21 cellular contexts compared by ENCODE assay signal in the genomic region with DNA sequence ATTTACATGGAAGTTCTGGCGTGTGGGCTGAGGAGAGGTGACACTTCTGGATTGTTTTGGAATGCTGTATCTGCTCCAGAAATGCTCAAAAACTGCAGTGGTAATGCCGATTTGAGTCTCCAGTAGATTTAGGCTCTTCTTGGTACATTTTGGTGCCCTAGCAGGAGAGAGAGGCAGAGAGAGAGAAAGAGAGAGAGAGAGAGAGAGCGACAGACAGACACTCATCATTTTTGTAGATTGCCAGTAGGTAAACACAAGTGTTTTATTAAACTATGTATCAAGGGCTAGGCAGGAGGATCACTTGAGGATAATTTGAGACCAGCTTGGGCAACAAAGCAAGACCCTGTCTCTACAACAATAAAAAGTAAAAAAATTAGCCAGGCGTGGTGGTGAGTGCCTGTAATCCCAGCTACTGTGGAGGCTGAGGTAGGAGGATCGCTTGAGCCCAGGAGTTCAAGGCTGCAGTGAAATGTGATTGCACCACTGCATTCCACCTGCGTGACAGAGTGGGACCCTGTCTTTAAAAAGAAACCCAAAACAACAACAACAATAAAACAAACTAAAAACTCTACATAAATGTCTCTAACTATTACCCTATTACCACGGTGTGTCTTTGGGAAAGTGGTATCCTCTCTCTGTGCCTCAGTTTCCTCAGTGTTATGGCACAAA.
DNase-seq lines count a peak whose midpoint lies in the region; ATAC-seq, FAIRE-seq and TF ChIP-seq lines count a peak whose summit lies in the region.
"Had no signal": no experiment of that assay in that cellular context is flagged by ENCODE, and none has a peak within 500 bp of the region (broad histone marks: within the 10 kb centered on the region; RNA-seq: fewer than 3 reads in every experiment).

No MANE protein-coding gene starts in this region.

- no peaks in the 10 kb centered on the region for H3K79me1 ChIP-seq in trophoblast cell (ENCODE audit: low read length)

- H3K4me2 ChIP-seq in HepG2 (ENCODE audit: low read depth, low read length), result no peak overlapping the region
- peak overlapping the region; percentile 0 for H3K4me2 ChIP-seq in astrocyte (ENCODE audit: low read length)
- no peak overlapping the region for H3K4me2 ChIP-seq in trophoblast cell (ENCODE audit: low read length)

- no peak overlapping the region for H4K91ac ChIP-seq in trophoblast cell (ENCODE audit: low read depth, low read length)

- TF ChIP-seq CTCF in HepG2 (CRISPR knock-in tag; IDR thresholded peaks at IDR 0.05), result no peak
- TF ChIP-seq CTCF in right lobe of liver (IDR thresholded peaks at IDR 0.05), result no peak
- no peak for TF ChIP-seq CTCF in astrocyte (IDR thresholded peaks at IDR 0.05; ENCODE audit: insufficient read depth, low read depth, low read length)

- POLR2A ChIA-PET in HepG2 (lab: Yijun Ruan, JAX), result no interaction called here

- H3K4me1 ChIP-seq in HepG2 (ENCODE audit: insufficient read depth, low read length) (peaks cover 11% of the 10 kb centered on the region), right lobe of liver (no peaks in the 10 kb centered on the region), astrocyte (ENCODE audit: insufficient read depth, low read length) (peaks cover 13% of the 10 kb centered on the region), trophoblast cell (ENCODE audit: control insufficient read depth in 1 of 2, insufficient read depth in 2 of 2, low read length in 2 of 2) (no peaks in the 10 kb centered on the region)

- H2BK12ac ChIP-seq in trophoblast cell (ENCODE audit: low read length), result no peak overlapping the region

- H3K4me3 ChIP-seq in HepG2 (replicated peaks in 1 of 3; ENCODE audit: insufficient read depth in 1 of 3, low read depth in 2 of 3, low read length in 3 of 3) (no peak overlapping the region), right lobe of liver (no peak overlapping the region), astrocyte (ENCODE audit: insufficient read depth, low read depth, low read length) (no peak overlapping the region), trophoblast cell (ENCODE audit: low read depth, low read length) (no peak overlapping the region)
- H3K4me3 ChIP-seq: BLaER1 treated with 17β-estradiol and CSF1 and Interleukin-3, amounts not matched to agents 10 nM and 100 nM had no signal

- TF ChIP-seq RAD21 in HepG2 (CRISPR knock-in tag; IDR thresholded peaks at IDR 0.05), result no peak

- no peak overlapping the region for H2BK5ac ChIP-seq in trophoblast cell (ENCODE audit: low read depth, low read length, poor library complexity)

- H3K36me3 Mint-ChIP-seq in astrocyte (ENCODE audit: low read depth, unreplicated experiment), result no peaks in the 10 kb centered on the region
- H3K36me3 Mint-ChIP-seq: IgD-negative memory B cell had no signal

- no peak overlapping the region for H2AK5ac ChIP-seq in trophoblast cell (ENCODE audit: low read length)

- H3K9me3 Mint-ChIP-seq in astrocyte (ENCODE audit: unreplicated experiment), result no peaks in the 10 kb centered on the region
- H3K9me3 Mint-ChIP-seq: CD4-positive, alpha-beta T cell; H9 had no signal

- peaks cover 3% of the 10 kb centered on the region for H3K27me3 Mint-ChIP-seq in astrocyte (ENCODE audit: low read depth, unreplicated experiment)
- H3K27me3 Mint-ChIP-seq: IgD-negative memory B cell had no signal

- H3K4me3 Mint-ChIP-seq in astrocyte (ENCODE audit: unreplicated experiment), result no peak overlapping the region
- H3K4me3 Mint-ChIP-seq: B cell; CD4-positive, alpha-beta T cell; H9; IgD-negative memory B cell had no signal

- H4K20me1 ChIP-seq in HepG2 (ENCODE audit: insufficient read depth, low read length) (no peaks in the 10 kb centered on the region), astrocyte (ENCODE audit: insufficient read depth, low read length) (no peaks in the 10 kb centered on the region)
- H4K20me1 ChIP-seq: BLaER1 treated with 17β-estradiol and CSF1 and Interleukin-3, amounts not matched to agents 10 nM and 100 nM had no signal

- CTCF ChIA-PET in HepG2 (lab: Yijun Ruan, JAX; ENCODE audit: low intra/inter-chr PET ratio, low total read pairs), result interaction anchor here (0.6 kb wide), 1 partner anchor 310 kb away, joined by 3 read pairs; no protein-coding TSS in a partner anchor

- no TSS peak for BruUV-seq in HepG2 (replicated peaks; lab: Mats Ljungman, UMichigan)

- H3K9me3 ChIP-seq in HepG2 (ENCODE audit: low read length) (no peaks in the 10 kb centered on the region), right lobe of liver (no peaks in the 10 kb centered on the region), astrocyte (ENCODE audit: insufficient read depth, low read depth, low read length) (no peaks in the 10 kb centered on the region), trophoblast cell (ENCODE audit: insufficient read depth, low read depth, low read length) (no peaks in the 10 kb centered on the region)
- H3K9me3 ChIP-seq: BLaER1 treated with 17β-estradiol and CSF1 and Interleukin-3, amounts not matched to agents 10 nM and 100 nM had no signal

- intact Hi-C loops in HepG2 (cut with micrococcal nuclease; ENCODE audit: unreplicated experiment) (loop anchor here (10.0 kb wide), 2 partner anchors 115 to 335 kb away; no protein-coding TSS in a partner anchor), right lobe of liver (cut with DNase I) (loop anchor here in 1 of 2 donors (2.0 kb wide), 1 partner anchor 23 kb away; no protein-coding TSS in a partner anchor)

- ATAC-seq in HepG2 (no peak), right lobe of liver (no peak), HG03095 (IDR thresholded peaks at IDR 0.05; ENCODE audit: unreplicated experiment) (no peak), HG03175 (IDR thresholded peaks at IDR 0.05; ENCODE audit: unreplicated experiment) (no peak)

- H4K12ac ChIP-seq in trophoblast cell (ENCODE audit: low read depth, low read length), result no peak overlapping the region

- no peak overlapping the region for H4K8ac ChIP-seq in trophoblast cell (ENCODE audit: low read depth, low read length)

- H3K23ac ChIP-seq in trophoblast cell (ENCODE audit: low read length), result no peak overlapping the region

- H3K79me2 ChIP-seq in HepG2 (ENCODE audit: insufficient read depth, low read length) (no peaks in the 10 kb centered on the region), astrocyte (ENCODE audit: insufficient read depth, low read length) (no peaks in the 10 kb centered on the region), trophoblast cell (ENCODE audit: control insufficient read depth, insufficient read depth, low read length, poor library complexity) (no peaks in the 10 kb centered on the region)

- no peaks in the 10 kb centered on the region for H3K27me3 ChIP-seq in HepG2 (ENCODE audit: control insufficient read depth in 1 of 2, insufficient read depth in 2 of 2, low read length in 2 of 2)
- no peaks in the 10 kb centered on the region for H3K27me3 ChIP-seq in right lobe of liver
- no peaks in the 10 kb centered on the region for H3K27me3 ChIP-seq in astrocyte (ENCODE audit: insufficient read depth, low read length)
- H3K27me3 ChIP-seq in trophoblast cell (ENCODE audit: insufficient read depth, low read length), result no peaks in the 10 kb centered on the region
- H3K27me3 ChIP-seq: BLaER1 treated with 17β-estradiol and CSF1 and Interleukin-3, amounts not matched to agents 10 nM and 100 nM had no signal

- H2BK120ac ChIP-seq in trophoblast cell (ENCODE audit: insufficient read depth, low read length, poor library complexity), result no peak overlapping the region

- FAIRE-seq in HepG2 (lab: Jason Lieb, UNC) (no peak), astrocyte (lab: Jason Lieb, UNC) (no peak), GM12892 (lab: Jason Lieb, UNC) (no peak)
- FAIRE-seq: GM19239, H1 had no signal

- DNase-seq in HepG2 (ENCODE audit: low spot score), result no peak
- no peak for DNase-seq in right lobe of liver
- DNase-seq in astrocyte (ENCODE audit: low read depth), result no peak
- DNase-seq in trophoblast cell, result peak; percentile 29 to 55
- no peak for DNase-seq in GM12892 (ENCODE audit: insufficient read length)
- DNase-seq: CD4-positive, alpha-beta T cell; DMS153; DMS79; GDM1; H9; Karpas-422; KBM-7 had no signal

- H3K18ac ChIP-seq in trophoblast cell (ENCODE audit: low read length), result no peak overlapping the region

- TF ChIP-seq POLR2A in HepG2 (IDR thresholded peaks at IDR 0.05; ENCODE audit: insufficient read depth in 1 of 2, low read depth in 2 of 2, low read length in 2 of 2) (no peak), right lobe of liver (IDR thresholded peaks at IDR 0.05) (no peak), GM12892 (IDR thresholded peaks at IDR 0.05; ENCODE audit: low read depth, low read length) (no peak)

- in situ Hi-C loops in HepG2 (cut with HindIII; ENCODE audit: extremely low pct_ligation_motif_present, low pct_unique_long_range_greater_than_20kb), result no loop called here

- H3K27ac Mint-ChIP-seq in astrocyte (ENCODE audit: unreplicated experiment), result no peak overlapping the region
- H3K27ac Mint-ChIP-seq: B cell; CD4-positive, alpha-beta T cell; H9; IgD-negative memory B cell had no signal

- TF ChIP-seq EP300 in HepG2 (IDR thresholded peaks at IDR 0.05; ENCODE audit: low read depth in 2 of 2, low read length in 2 of 2), result no peak
- no peak for TF ChIP-seq EP300 in HepG2 (CRISPR knock-in tag; IDR thresholded peaks at IDR 0.05; ENCODE audit: borderline replicate concordance)

- H3K4me1 Mint-ChIP-seq in astrocyte (ENCODE audit: low read depth, unreplicated experiment), result peaks cover 12% of the 10 kb centered on the region
- H3K4me1 Mint-ChIP-seq: B cell, IgD-negative memory B cell had no signal

- H3K36me3 ChIP-seq in HepG2 (replicated peaks in 1 of 2; ENCODE audit: control insufficient read depth in 1 of 2, insufficient read depth in 2 of 2, low read length in 2 of 2) (no peaks in the 10 kb centered on the region), right lobe of liver (no peaks in the 10 kb centered on the region), astrocyte (ENCODE audit: insufficient read depth, low read length) (no peaks in the 10 kb centered on the region), trophoblast cell (ENCODE audit: control insufficient read depth in 1 of 2, insufficient read depth in 2 of 2, low read length in 2 of 2) (no peaks in the 10 kb centered on the region)
- H3K36me3 ChIP-seq: BLaER1 treated with 17β-estradiol and CSF1 and Interleukin-3, amounts not matched to agents 10 nM and 100 nM had no signal

- H3K14ac ChIP-seq in trophoblast cell (ENCODE audit: low read length), result no peak overlapping the region

- H3K27ac ChIP-seq in HepG2 (ENCODE audit: extremely low read length, insufficient read depth, low read length) (no peak overlapping the region), right lobe of liver (no peak overlapping the region), astrocyte (ENCODE audit: low read depth, low read length) (no peak overlapping the region), trophoblast cell (ENCODE audit: low read depth, low read length) (no peak overlapping the region)
- H3K27ac ChIP-seq: 22Rv1; BLaER1 treated with 17β-estradiol and CSF1 and Interleukin-3, amounts not matched to agents 10 nM and 100 nM; HL-60 had no signal

- H2AFZ ChIP-seq in HepG2 (ENCODE audit: low read length) (no peak overlapping the region), astrocyte (ENCODE audit: low read depth, low read length) (no peak overlapping the region), trophoblast cell (ENCODE audit: insufficient read depth, low read length, poor library complexity) (no peak overlapping the region)

- no peak overlapping the region for H3K9ac ChIP-seq in HepG2 (ENCODE audit: insufficient read depth, low read depth, low read length)
- peak overlapping the region; percentile 0 for H3K9ac ChIP-seq in astrocyte (ENCODE audit: low read length)
- no peak overlapping the region for H3K9ac ChIP-seq in trophoblast cell (ENCODE audit: low read length)
- H3K9ac ChIP-seq: BLaER1 treated with 17β-estradiol and CSF1 and Interleukin-3, amounts not matched to agents 10 nM and 100 nM had no signal

- H3K4ac ChIP-seq in trophoblast cell (ENCODE audit: low read depth, low read length), result no peak overlapping the region

- 52% methylated on average over 7 of the region's 7 CpGs for WGBS in HepG2 (ENCODE audit: low lambda C conversion rate)
- WGBS in right lobe of liver (ENCODE audit: insufficient coverage, low coverage, low lambda C conversion rate, missing lambda C conversion rate), result 86% methylated on average over 7 of the region's 7 CpGs
- no CpG with 5 or more reads among the region's 7 CpGs for WGBS in trophoblast cell (ENCODE audit: extremely low coverage, insufficient coverage, insufficient read length)

Comparison
In these comparisons a context has a peak if more than half of its experiments do, and no peak if none do; other contexts are left out.
1. DNase-seq: peak in trophoblast cell (2 of 2); none in HepG2 (single experiment), right lobe of liver (0 of 3), astrocyte (single experiment) and GM12892 (single experiment).